Comparison of ENCODE assay signal across 19 cellular contexts in the genomic region with DNA sequence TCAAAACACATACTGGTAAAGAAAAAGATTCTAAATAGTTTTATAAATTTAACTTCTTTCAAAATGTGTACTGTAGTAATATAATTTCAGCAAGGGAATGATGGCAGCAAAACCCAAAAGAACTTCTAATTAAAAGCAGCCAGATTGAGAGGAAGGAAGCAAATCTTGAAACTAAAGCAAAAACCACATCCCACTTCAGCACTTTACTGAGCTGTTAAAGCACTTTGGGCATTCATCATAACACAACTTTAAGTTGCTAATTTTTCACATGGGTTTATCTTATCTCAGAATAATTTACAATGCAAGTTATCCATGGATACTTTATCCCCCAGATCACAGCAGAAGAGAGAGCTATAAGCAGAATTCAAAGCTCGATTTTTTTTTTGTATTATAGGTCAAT. TPM values are rescaled to one million over a fixed set of nuclear protein-coding genes. Genes with fewer than 3 reads are reported as not detected.
DNase-seq lines count a peak whose midpoint lies in the region; ATAC-seq, FAIRE-seq and TF ChIP-seq lines count a peak whose summit lies in the region.
"Had no signal": no experiment of that assay in that cellular context is flagged by ENCODE, and none has a peak within 500 bp of the region (broad histone marks: within the 10 kb centered on the region; RNA-seq: fewer than 3 reads in every experiment).

No MANE protein-coding gene starts in this region.

- H3K27me3 Mint-ChIP-seq in activated naive CD8-positive, alpha-beta T cell treated with anti-CD3 and anti-CD28 coated beads, Interleukin-2, amount 10 ng/mL, durations not matched to agents 7 days and 5 days, result no peaks in the 10 kb centered on the region
- no peaks in the 10 kb centered on the region for H3K27me3 Mint-ChIP-seq in activated naive CD8-positive, alpha-beta T cell treated with anti-CD3 and anti-CD28 coated beads, Interleukin-2, amount 50 U/mL, for 24 hours
- H3K27me3 Mint-ChIP-seq in activated T-helper 1 cell treated with anti-CD3 and anti-CD28 coated beads, Interleukin-12 subunit alpha, Interleukin-12 subunit beta, Interleukin-2, Interleukin-4 antibody, amounts not matched to agents 30 ng/mL and 10 ng/mL and 1 ng/mL, durations not matched to agents 14 hours and 24 hours and 36 hours (ENCODE audit: insufficient read depth), result no peaks in the 10 kb centered on the region

- H3K4me1 Mint-ChIP-seq in activated naive CD8-positive, alpha-beta T cell treated with anti-CD3 and anti-CD28 coated beads, Interleukin-2, amount 10 ng/mL, durations not matched to agents 7 days and 5 days, result peaks cover 40% of the 10 kb centered on the region
- peaks cover 35% of the 10 kb centered on the region for H3K4me1 Mint-ChIP-seq in activated naive CD8-positive, alpha-beta T cell treated with anti-CD3 and anti-CD28 coated beads, Interleukin-2, amount 50 U/mL, for 24 hours
- peaks cover 43% of the 10 kb centered on the region for H3K4me1 Mint-ChIP-seq in activated T-helper 1 cell treated with anti-CD3 and anti-CD28 coated beads, Interleukin-12 subunit alpha, Interleukin-12 subunit beta, Interleukin-2, Interleukin-4 antibody, amounts not matched to agents 30 ng/mL and 10 ng/mL and 1 ng/mL, durations not matched to agents 14 hours and 24 hours and 36 hours (ENCODE audit: low read depth)

- H3K4me1 ChIP-seq in MM.1S (ENCODE audit: low read length) (peaks cover 19% of the 10 kb centered on the region), kidney (ENCODE audit: control insufficient read depth in 1 of 2, insufficient read depth in 1 of 2, low read depth in 1 of 2, low read length in 2 of 2) (no peaks in the 10 kb centered on the region)

- H3K9me2 ChIP-seq in MM.1S (replicated peaks; ENCODE audit: insufficient read depth, low read length), result no peaks in the 10 kb centered on the region

- no peaks in the 10 kb centered on the region for H3K27me3 ChIP-seq in MM.1S (replicated peaks; ENCODE audit: insufficient read depth, low read length)

- H3K4me3 Mint-ChIP-seq in activated naive CD8-positive, alpha-beta T cell treated with anti-CD3 and anti-CD28 coated beads, Interleukin-2, amount 10 ng/mL, durations not matched to agents 7 days and 5 days, result peak overlapping the region; percentile 54
- H3K4me3 Mint-ChIP-seq in activated naive CD8-positive, alpha-beta T cell treated with anti-CD3 and anti-CD28 coated beads, Interleukin-2, amount 50 U/mL, for 24 hours, result no peak overlapping the region
- H3K4me3 Mint-ChIP-seq in activated T-helper 1 cell treated with anti-CD3 and anti-CD28 coated beads, Interleukin-12 subunit alpha, Interleukin-12 subunit beta, Interleukin-2, Interleukin-4 antibody, amounts not matched to agents 30 ng/mL and 10 ng/mL and 1 ng/mL, durations not matched to agents 14 hours and 24 hours and 36 hours, result no peak overlapping the region
- H3K4me3 Mint-ChIP-seq: CD14-positive monocyte, H9 had no signal

- H3K9me3 Mint-ChIP-seq in activated naive CD8-positive, alpha-beta T cell treated with anti-CD3 and anti-CD28 coated beads, Interleukin-2, amount 10 ng/mL, durations not matched to agents 7 days and 5 days, result no peaks in the 10 kb centered on the region
- H3K9me3 Mint-ChIP-seq in activated naive CD8-positive, alpha-beta T cell treated with anti-CD3 and anti-CD28 coated beads, Interleukin-2, amount 50 U/mL, for 24 hours, result no peaks in the 10 kb centered on the region
- no peaks in the 10 kb centered on the region for H3K9me3 Mint-ChIP-seq in activated T-helper 1 cell treated with anti-CD3 and anti-CD28 coated beads, Interleukin-12 subunit alpha, Interleukin-12 subunit beta, Interleukin-2, Interleukin-4 antibody, amounts not matched to agents 30 ng/mL and 10 ng/mL and 1 ng/mL, durations not matched to agents 14 hours and 24 hours and 36 hours
- H3K9me3 Mint-ChIP-seq: CD14-positive monocyte, H9 had no signal

- H3K27ac Mint-ChIP-seq in activated naive CD8-positive, alpha-beta T cell treated with anti-CD3 and anti-CD28 coated beads, Interleukin-2, amount 10 ng/mL, durations not matched to agents 7 days and 5 days, result peak overlapping the region; percentile 34
- no peak overlapping the region for H3K27ac Mint-ChIP-seq in activated naive CD8-positive, alpha-beta T cell treated with anti-CD3 and anti-CD28 coated beads, Interleukin-2, amount 50 U/mL, for 24 hours
- H3K27ac Mint-ChIP-seq in activated T-helper 1 cell treated with anti-CD3 and anti-CD28 coated beads, Interleukin-12 subunit alpha, Interleukin-12 subunit beta, Interleukin-2, Interleukin-4 antibody, amounts not matched to agents 30 ng/mL and 10 ng/mL and 1 ng/mL, durations not matched to agents 14 hours and 24 hours and 36 hours, result peak overlapping the region; percentile 16
- H3K27ac Mint-ChIP-seq: H9 had no signal

- peaks cover 70% of the 10 kb centered on the region for H3K79me2 ChIP-seq in MM.1S (ENCODE audit: low read length)

- intact Hi-C loops in activated T-helper 1 cell treated with anti-CD3 and anti-CD28 coated beads, Interleukin-12 subunit alpha, Interleukin-12 subunit beta, Interleukin-2, Interleukin-4 antibody, amounts not matched to agents 30 ng/mL and 10 ng/mL and 1 ng/mL, durations not matched to agents 14 hours and 24 hours and 36 hours (cut with micrococcal nuclease), result no loop called here
- intact Hi-C loops in kidney (cut with DNase I), result no loop called here

- H3K27ac ChIP-seq in MM.1S (ENCODE audit: low read length) (peak overlapping the region; percentile 1; the same call in 1 of the 2 replicates), kidney (ENCODE audit: low read depth in 2 of 2, low read length in 2 of 2) (no peak overlapping the region)

- H3K9me3 ChIP-seq in MM.1S (replicated peaks; ENCODE audit: insufficient read depth, low read length) (no peaks in the 10 kb centered on the region), kidney (ENCODE audit: control insufficient read depth in 1 of 2, low read length in 2 of 2) (no peaks in the 10 kb centered on the region)

- H3K36me3 Mint-ChIP-seq in activated naive CD8-positive, alpha-beta T cell treated with anti-CD3 and anti-CD28 coated beads, Interleukin-2, amount 10 ng/mL, durations not matched to agents 7 days and 5 days, result peaks cover 34% of the 10 kb centered on the region
- peaks cover 76% of the 10 kb centered on the region for H3K36me3 Mint-ChIP-seq in activated naive CD8-positive, alpha-beta T cell treated with anti-CD3 and anti-CD28 coated beads, Interleukin-2, amount 50 U/mL, for 24 hours (ENCODE audit: low read depth)
- H3K36me3 Mint-ChIP-seq in activated T-helper 1 cell treated with anti-CD3 and anti-CD28 coated beads, Interleukin-12 subunit alpha, Interleukin-12 subunit beta, Interleukin-2, Interleukin-4 antibody, amounts not matched to agents 30 ng/mL and 10 ng/mL and 1 ng/mL, durations not matched to agents 14 hours and 24 hours and 36 hours (ENCODE audit: low read depth), result peaks cover 58% of the 10 kb centered on the region

- H4K20me1 ChIP-seq in MM.1S (ENCODE audit: insufficient read depth, low read length), result no peaks in the 10 kb centered on the region

- POLR2A ChIA-PET in activated naive CD8-positive, alpha-beta T cell treated with anti-CD3 and anti-CD28 coated beads, Interleukin-2, amount 10 ng/mL, durations not matched to agents 7 days and 5 days (lab: Charles Lee), result interaction anchor here (1.0 to 6.3 kb wide), 5 partner anchors 10 to 301 kb away, joined by 3 to 91 read pairs (median 3); a partner anchor contains a TSS

- no peak for DNase-seq in activated naive CD8-positive, alpha-beta T cell treated with anti-CD3 and anti-CD28 coated beads, Interleukin-2, amount 10 ng/mL, durations not matched to agents 7 days and 5 days
- DNase-seq in activated naive CD8-positive, alpha-beta T cell treated with anti-CD3 and anti-CD28 coated beads, Interleukin-2, amount 50 U/mL, for 24 hours, result no peak
- DNase-seq in MM.1S, result no peak
- DNase-seq in activated T-helper 1 cell treated with anti-CD3 and anti-CD28 coated beads, Interleukin-12 subunit alpha, Interleukin-12 subunit beta, Interleukin-2, Interleukin-4 antibody, amounts not matched to agents 30 ng/mL and 10 ng/mL and 1 ng/mL, durations not matched to agents 14 hours and 24 hours and 36 hours (ENCODE audit: low spot score), result no peak
- no peak for DNase-seq in kidney
- DNase-seq in NCI-H128 (lab: John Stamatoyannopoulos, UW; ENCODE audit: unreplicated experiment), result no peak
- DNase-seq: AML-193, DMS79 treated with DMSO at 0.1 percent for 48 hours, H9, NCI-H1105, NCI-H1694, NCI-H510A treated with DMSO at 0.1 percent for 48 hours, NCI-H774, OCI-M1, Right ventricle myocardium superior had no signal

- H3K4me3 ChIP-seq in MM.1S (ENCODE audit: low read length), result no peak overlapping the region
- H3K4me3 ChIP-seq in kidney (ENCODE audit: low read length in 2 of 2), result no peak overlapping the region

- H3F3A ChIP-seq in MM.1S (ENCODE audit: insufficient read depth, low read length), result no peaks in the 10 kb centered on the region

- no peak overlapping the region for H3K4me2 ChIP-seq in MM.1S (ENCODE audit: low read depth, low read length)

- no peak for FAIRE-seq in kidney (lab: Jason Lieb, UNC)

- no peak overlapping the region for H3K9ac ChIP-seq in MM.1S (ENCODE audit: low read length)
- H3K9ac ChIP-seq in kidney (ENCODE audit: low read length in 2 of 2), result no peak overlapping the region

- ATAC-seq in activated naive CD8-positive, alpha-beta T cell treated with anti-CD3 and anti-CD28 coated beads, Interleukin-2, amount 10 ng/mL, durations not matched to agents 7 days and 5 days (ENCODE audit: low read depth), result peak; percentile 59
- no peak for ATAC-seq in activated naive CD8-positive, alpha-beta T cell treated with anti-CD3 and anti-CD28 coated beads, Interleukin-2, amount 50 U/mL, for 24 hours
- ATAC-seq in GM18519 (IDR thresholded peaks at IDR 0.05; ENCODE audit: low FRiP score, unreplicated experiment), result no peak

- no peak for TF ChIP-seq CTCF in MM.1S (IDR thresholded peaks at IDR 0.05; ENCODE audit: low read length)
- no peak for TF ChIP-seq CTCF in kidney (IDR thresholded peaks at IDR 0.05; ENCODE audit: borderline replicate concordance, extremely low read depth, insufficient read depth)

- no peak overlapping the region for H2AFZ ChIP-seq in MM.1S (ENCODE audit: low read length)

- H3K36me3 ChIP-seq in MM.1S (replicated peaks; ENCODE audit: insufficient read depth, low read length) (peaks cover 27% of the 10 kb centered on the region), kidney (ENCODE audit: control insufficient read depth in 1 of 2, insufficient read depth in 2 of 2, low read length in 2 of 2) (peaks cover 0 to 6% of the 10 kb centered on the region in 2 donors)

RNA-seq across cellular contexts. Expression of a gene that starts 6.0 kb away (rescaled TPM):
- 10 to 100 TPM; 75.2 to 77.6 TPM for total RNA-seq in activated naive CD8-positive, alpha-beta T cell treated with anti-CD3 and anti-CD28 coated beads, Interleukin-2, amount 10 ng/mL, durations not matched to agents 7 days and 5 days
- total RNA-seq in activated T-helper 1 cell treated with anti-CD3 and anti-CD28 coated beads, Interleukin-12 subunit alpha, Interleukin-12 subunit beta, Interleukin-2, Interleukin-4 antibody, amounts not matched to agents 30 ng/mL and 10 ng/mL and 1 ng/mL, durations not matched to agents 14 hours and 24 hours and 36 hours, result 111 and 122 TPM in 2 replicates
- 8.9 TPM for total RNA-seq in kidney
- 11.1 TPM for polyA plus RNA-seq in kidney (ENCODE audit: insufficient read depth, low read depth, low replicate concordance)

RNA-seq across cellular contexts. Expression of a gene that starts 16.9 kb away (rescaled TPM):
- total RNA-seq in activated naive CD8-positive, alpha-beta T cell treated with anti-CD3 and anti-CD28 coated beads, Interleukin-2, amount 10 ng/mL, durations not matched to agents 7 days and 5 days, result 100 to 1,000 TPM; 479 to 483 TPM
- 491 and 514 TPM in 2 replicates for total RNA-seq in activated T-helper 1 cell treated with anti-CD3 and anti-CD28 coated beads, Interleukin-12 subunit alpha, Interleukin-12 subunit beta, Interleukin-2, Interleukin-4 antibody, amounts not matched to agents 30 ng/mL and 10 ng/mL and 1 ng/mL, durations not matched to agents 14 hours and 24 hours and 36 hours
- total RNA-seq in kidney, result 333 TPM
- 310 TPM for polyA plus RNA-seq in kidney (ENCODE audit: insufficient read depth, low read depth, low replicate concordance)

RNA-seq across cellular contexts. Expression of a gene that starts 42.2 kb away (rescaled TPM):
- total RNA-seq in activated naive CD8-positive, alpha-beta T cell treated with anti-CD3 and anti-CD28 coated beads, Interleukin-2, amount 10 ng/mL, durations not matched to agents 7 days and 5 days, result not detected
- total RNA-seq in activated T-helper 1 cell treated with anti-CD3 and anti-CD28 coated beads, Interleukin-12 subunit alpha, Interleukin-12 subunit beta, Interleukin-2, Interleukin-4 antibody, amounts not matched to agents 30 ng/mL and 10 ng/mL and 1 ng/mL, durations not matched to agents 14 hours and 24 hours and 36 hours, result not detected in 2 replicates
- total RNA-seq in kidney, result not detected
- polyA plus RNA-seq in kidney (ENCODE audit: insufficient read depth, low read depth, low replicate concordance), result not detected
- total RNA-seq: G401, H9, LHCN-M2 had no signal
- polyA plus RNA-seq: CD14-positive monocyte had no signal
